Comparison of ENCODE assay signal across 14 cellular contexts in genomic region chr19:49861127-49861526, GRCh38. TPM values are rescaled to one million over a fixed set of nuclear protein-coding genes. Genes with fewer than 3 reads are reported as not detected.
DNase-seq lines count a peak whose midpoint lies in the region; ATAC-seq and TF ChIP-seq lines count a peak whose summit lies in the region.
"Had no signal": no experiment of that assay in that cellular context is flagged by ENCODE, and none has a peak within 500 bp of the region (broad histone marks: within the 10 kb centered on the region; RNA-seq: fewer than 3 reads in every experiment).

No MANE protein-coding gene starts in this region.

- H3K9me3 Mint-ChIP-seq in activated T-helper 17 cell treated with anti-CD3 and anti-CD28 coated beads, Interleukin-2, amount 50 U/mL, for 72 hours, result no peaks in the 10 kb centered on the region

- TF ChIP-seq POLR2A in vagina (IDR thresholded peaks at IDR 0.05), result no peak

- H3K27ac ChIP-seq in right atrium auricular region (peak overlapping the region in 1 of 2 donors; percentile 48), cingulate gyrus (ENCODE audit: low read depth, low read length) (peak overlapping the region; percentile 29), vagina (peak overlapping the region; percentile 40)

- H3K27me3 ChIP-seq in right atrium auricular region (no peaks in the 10 kb centered on the region), vagina (no peaks in the 10 kb centered on the region)

- H3K36me3 ChIP-seq in right atrium auricular region (peaks cover 79% of the 10 kb centered on the region), mucosa of descending colon (ENCODE audit: low read depth) (peaks cover 9% of the 10 kb centered on the region), vagina (peaks cover 0 to 56% of the 10 kb centered on the region in 2 donors)

- peaks cover 10% of the 10 kb centered on the region for H3K4me1 Mint-ChIP-seq in activated T-helper 17 cell treated with anti-CD3 and anti-CD28 coated beads, Interleukin-2, amount 50 U/mL, for 72 hours

- TF ChIP-seq CTCF in right atrium auricular region (IDR thresholded peaks at IDR 0.05), result no peak
- no peak for TF ChIP-seq CTCF in mucosa of descending colon (IDR thresholded peaks at IDR 0.05)
- TF ChIP-seq CTCF in vagina (IDR thresholded peaks at IDR 0.05), result no peak

- H3K27ac Mint-ChIP-seq in activated T-helper 17 cell treated with anti-CD3 and anti-CD28 coated beads, Interleukin-2, amount 50 U/mL, for 72 hours, result no peak overlapping the region

- no peaks in the 10 kb centered on the region for H3K27me3 Mint-ChIP-seq in activated T-helper 17 cell treated with anti-CD3 and anti-CD28 coated beads, Interleukin-2, amount 50 U/mL, for 72 hours

- H3K9me3 ChIP-seq in right atrium auricular region, result no peaks in the 10 kb centered on the region
- H3K9me3 ChIP-seq in mucosa of descending colon, result no peaks in the 10 kb centered on the region
- no peaks in the 10 kb centered on the region for H3K9me3 ChIP-seq in vagina

- H3K4me3 ChIP-seq in right atrium auricular region (no peak overlapping the region), mucosa of descending colon (no peak overlapping the region), vagina (no peak overlapping the region)

- H3K4me3 Mint-ChIP-seq in activated T-helper 17 cell treated with anti-CD3 and anti-CD28 coated beads, Interleukin-2, amount 50 U/mL, for 72 hours, result no peak overlapping the region

- peaks cover 83% of the 10 kb centered on the region for H3K36me3 Mint-ChIP-seq in activated T-helper 17 cell treated with anti-CD3 and anti-CD28 coated beads, Interleukin-2, amount 50 U/mL, for 72 hours (ENCODE audit: low read depth)

- H3K4me1 ChIP-seq in right atrium auricular region (peaks cover 0 to 26% of the 10 kb centered on the region in 2 donors), mucosa of descending colon (ENCODE audit: low read depth) (peaks cover 10% of the 10 kb centered on the region), vagina (peaks cover 23% of the 10 kb centered on the region)

- DNase-seq in Right ventricle myocardium superior (peak; percentile 81), right atrium auricular region (ENCODE audit: low spot score) (no peak), mucosa of descending colon (peak; percentile 69 to 74 (median 72)), vagina (ENCODE audit: extremely low spot score in 2 of 2) (no peak)
- no peak for DNase-seq in stimulated activated CD8-positive, alpha-beta memory T cell treated with anti-CD3 and anti-CD28 coated beads, Interleukin-4, amount 100 ng/mL, for 48 hours
- DNase-seq in activated naive CD4-positive, alpha-beta T cell (lab: John Stamatoyannopoulos, UW), result no peak
- DNase-seq: activated CD4-positive, CD25-positive, alpha-beta regulatory T cell; activated effector memory CD4-positive, alpha-beta T cell treated with anti-CD3 and anti-CD28 coated beads, Interleukin-2, amount 50 U/mL, for 16 hours; cortex of kidney; NCI-H1436 treated with DMSO at 0.1 percent for 48 hours; stimulated activated CD4-positive, alpha-beta T cell treated with anti-CD3 and anti-CD28 coated beads, Interleukin-1b, Interleukin-23, amount 100 ng/mL, for 48 hours had no signal

- ATAC-seq in Right ventricle myocardium superior (ENCODE audit: poor library complexity) (no peak), mucosa of descending colon (peak; percentile 57)
- no peak for ATAC-seq in activated T-helper 17 cell treated with anti-CD3 and anti-CD28 coated beads, Interleukin-2, amount 50 U/mL, for 72 hours (replicated peaks)

- intact Hi-C loops in Right ventricle myocardium superior (cut with DNase I) (loop anchor here (10.0 kb wide), 1 partner anchor 186 kb away; the partner anchor contains the start of gene PRMT1), mucosa of descending colon (cut with DNase I, micrococcal nuclease) (no loop called here), vagina (cut with DNase I) (loop anchor here (5.0 kb wide), 1 partner anchor 44 kb away; the partner anchor contains the start of gene MED25)

RNA-seq across cellular contexts. Expression of gene PNKP, which starts 6.2 kb away (rescaled TPM):
- total RNA-seq in Right ventricle myocardium superior (36.3 TPM), right atrium auricular region (10 to 100 TPM; 29.2 to 32.5 TPM), mucosa of descending colon (100 to 1,000 TPM in 2 of 3 donors, 10 to 100 TPM in 1; 84.3 to 114 (median 111) TPM), vagina (40.3 TPM)
- 100 to 1,000 TPM; 100 to 111 TPM for total RNA-seq in activated T-helper 17 cell treated with anti-CD3 and anti-CD28 coated beads, Interleukin-2, amount 50 U/mL, for 72 hours

RNA-seq across cellular contexts. Expression of gene PTOV1, which starts 10.2 kb away (rescaled TPM):
- total RNA-seq in Right ventricle myocardium superior, result 120 TPM
- 10 to 100 TPM; 64.6 to 81.0 TPM for total RNA-seq in right atrium auricular region
- total RNA-seq in mucosa of descending colon, result 100 to 1,000 TPM in 2 of 3 donors, 10 to 100 TPM in 1; 92.8 to 171 (median 107) TPM
- total RNA-seq in vagina, result 109 TPM
- total RNA-seq in activated T-helper 17 cell treated with anti-CD3 and anti-CD28 coated beads, Interleukin-2, amount 50 U/mL, for 72 hours, result 100 to 1,000 TPM in 1 of 2 donors, 10 to 100 TPM in 1; 82.7 to 109 TPM

RNA-seq across cellular contexts. Expression of gene AKT1S1, which starts 16.0 kb away (rescaled TPM):
- total RNA-seq in Right ventricle myocardium superior, result 35.0 TPM
- 10 to 100 TPM; 20.6 to 25.8 TPM for total RNA-seq in right atrium auricular region
- 10 to 100 TPM; 38.8 to 44.0 (median 42.3) TPM for total RNA-seq in mucosa of descending colon
- total RNA-seq in vagina, result 16.9 TPM
- 10 to 100 TPM; 33.8 to 72.8 TPM for total RNA-seq in activated T-helper 17 cell treated with anti-CD3 and anti-CD28 coated beads, Interleukin-2, amount 50 U/mL, for 72 hours

RNA-seq across cellular contexts. Expression of gene TBC1D17, which starts 16.4 kb away (rescaled TPM):
- total RNA-seq in Right ventricle myocardium superior, result 46.0 TPM
- total RNA-seq in right atrium auricular region, result 10 to 100 TPM; 20.4 to 27.5 TPM
- total RNA-seq in mucosa of descending colon, result 10 to 100 TPM; 33.7 to 55.7 (median 45.1) TPM
- total RNA-seq in vagina, result 34.9 TPM
- total RNA-seq in activated T-helper 17 cell treated with anti-CD3 and anti-CD28 coated beads, Interleukin-2, amount 50 U/mL, for 72 hours, result 10 to 100 TPM; 21.4 to 57.4 TPM

RNA-seq across cellular contexts. Expression of gene IL4I1, which starts 35.6 kb away (rescaled TPM):
- total RNA-seq in Right ventricle myocardium superior (not detected), right atrium auricular region (under 1 TPM in 1 of 2 donors, not detected in 1; 0.43 TPM), mucosa of descending colon (1 to 10 TPM; 1.2 to 1.7 (median 1.6) TPM), vagina (not detected)
- 100 to 1,000 TPM in 1 of 2 donors, 10 to 100 TPM in 1; 42.0 to 177 TPM for total RNA-seq in activated T-helper 17 cell treated with anti-CD3 and anti-CD28 coated beads, Interleukin-2, amount 50 U/mL, for 72 hours
- total RNA-seq: temporal lobe had no signal

Comparison
In these comparisons a context has a peak if more than half of its experiments do, and no peak if none do; other contexts are left out.
1. DNase-seq: peak in Right ventricle myocardium superior (single experiment) and mucosa of descending colon (3 of 3); none in right atrium auricular region (single experiment), vagina (0 of 2), stimulated activated CD8-positive, alpha-beta memory T cell treated with anti-CD3 and anti-CD28 coated beads, Interleukin-4, amount 100 ng/mL, for 48 hours (single experiment) and activated naive CD4-positive, alpha-beta T cell (0 of 4).
2. intact Hi-C loops: an anchor here in Right ventricle myocardium superior (10.0 kb wide) and vagina (5.0 kb wide); none called in mucosa of descending colon.